ENCODE assay signal across 8 cellular contexts in genomic region chr11:32583451-32584271, GRCh38. TPM values are rescaled to one million over a fixed set of nuclear protein-coding genes. Genes with fewer than 3 reads are reported as not detected.
DNase-seq lines count a peak whose midpoint lies in the region; ATAC-seq lines count a peak whose summit lies in the region.

Gene EIF3M (plus strand): TSS chr11:32583831. CDS start chr11:32583888, 57 bp downstream.

- no peaks in the 10 kb centered on the region for H3K9me3 ChIP-seq in CD8-positive, alpha-beta memory T cell (ENCODE audit: low read length)
- H3K9me3 ChIP-seq in effector memory CD4-positive, alpha-beta T cell (ENCODE audit: control insufficient read depth, low read length), result no peaks in the 10 kb centered on the region

- H3K4me1 ChIP-seq in CD8-positive, alpha-beta memory T cell (ENCODE audit: insufficient read depth, low read length), result peaks cover 45% of the 10 kb centered on the region
- H3K4me1 ChIP-seq in effector memory CD4-positive, alpha-beta T cell (ENCODE audit: control insufficient read depth, insufficient read depth, low read length, poor library complexity, severe bottlenecking), result peaks cover 10% of the 10 kb centered on the region

- CTCF ChIA-PET in CD8-positive, alpha-beta memory T cell (lab: Charles Lee), result interaction anchor here (0.7 to 1.0 kb wide), 2 partner anchors 10 to 11 kb away, joined by 3 read pairs; no protein-coding TSS in a partner anchor

- peak; percentile 88 for ATAC-seq in GM19468 (IDR thresholded peaks at IDR 0.05; ENCODE audit: extremely low read depth, unreplicated experiment)

- H3K36me3 ChIP-seq in CD8-positive, alpha-beta memory T cell (ENCODE audit: insufficient read depth, low read length), result peaks cover 5% of the 10 kb centered on the region
- peaks cover 2% of the 10 kb centered on the region for H3K36me3 ChIP-seq in effector memory CD4-positive, alpha-beta T cell (ENCODE audit: control insufficient read depth, insufficient read depth, low read length)

- H3K27ac ChIP-seq in CD8-positive, alpha-beta memory T cell (ENCODE audit: low read depth, low read length), result peak within 1 kb of the TSS; percentile 85
- H3K27ac ChIP-seq in effector memory CD4-positive, alpha-beta T cell (ENCODE audit: insufficient read depth, low read length, poor library complexity, severe bottlenecking), result peak within 1 kb of the TSS; percentile 86

- DNase-seq in CD8-positive, alpha-beta memory T cell, result peak; percentile 93 to 97 (median 93)
- DNase-seq in HS-5 (ENCODE audit: low read depth) (peak; percentile 81), medulla oblongata (ENCODE audit: extremely low spot score) (peak; percentile 96)
- peak; percentile 94 for DNase-seq in NK-92 treated with Interleukin-12 subunit alpha and Interleukin-12 subunit beta, amount 100 ng/mL, for 24 hours (lab: John Stamatoyannopoulos, UW)
- DNase-seq in activated CD8-positive, alpha-beta memory T cell treated with anti-CD3 and anti-CD28 coated beads for 24 hours, result peak; percentile 97
- peak; percentile 88 to 93 (median 90) for DNase-seq in effector memory CD4-positive, alpha-beta T cell
- DNase-seq in stimulated activated CD8-positive, alpha-beta memory T cell treated with anti-CD3 and anti-CD28 coated beads, Interleukin-12 subunit alpha, Interleukin-12 subunit beta, amount 100 ng/mL, for 1 hour (ENCODE audit: low read depth), result peak; percentile 93

- peak within 1 kb of the TSS; percentile 88 to 99 (median 98) for H3K27ac Mint-ChIP-seq in CD8-positive, alpha-beta memory T cell

- H3K27me3 ChIP-seq in CD8-positive, alpha-beta memory T cell (ENCODE audit: insufficient read depth, low read length, poor library complexity, severe bottlenecking), result no peaks in the 10 kb centered on the region
- H3K27me3 ChIP-seq in effector memory CD4-positive, alpha-beta T cell (replicated peaks; ENCODE audit: control insufficient read depth, insufficient read depth, low read length, poor library complexity, severe bottlenecking), result no peaks in the 10 kb centered on the region

- peak within 1 kb of the TSS; percentile 92 to 99 (median 98) for H3K4me3 Mint-ChIP-seq in CD8-positive, alpha-beta memory T cell

- H3K4me3 ChIP-seq in CD8-positive, alpha-beta memory T cell (ENCODE audit: low read length), result peak within 1 kb of the TSS; percentile 83
- H3K4me3 ChIP-seq in effector memory CD4-positive, alpha-beta T cell (ENCODE audit: insufficient read depth, low read depth, low read length, poor library complexity, severe bottlenecking), result peak within 1 kb of the TSS; percentile 92

- H3K4me1 Mint-ChIP-seq in CD8-positive, alpha-beta memory T cell, result peaks cover 39 to 52% (median 44%) of the 10 kb centered on the region in 3 donors

- no peaks in the 10 kb centered on the region for H3K9me3 Mint-ChIP-seq in CD8-positive, alpha-beta memory T cell

- POLR2A ChIA-PET in CD8-positive, alpha-beta memory T cell (lab: Charles Lee), result interaction anchor here (0.9 kb wide), 1 partner anchor 1189 kb away, joined by 3 read pairs; no protein-coding TSS in a partner anchor

- H3K36me3 Mint-ChIP-seq in CD8-positive, alpha-beta memory T cell, result peaks cover 0 to 30% (median 0%) of the 10 kb centered on the region in 3 donors

- H3K27me3 Mint-ChIP-seq in CD8-positive, alpha-beta memory T cell, result peaks cover 0 to 5% of the 10 kb centered on the region in 2 donors

RNA-seq across cellular contexts. Expression of gene EIF3M, which starts in this region (rescaled TPM):
- 100 to 1,000 TPM; 409 to 419 TPM for total RNA-seq in CD8-positive, alpha-beta memory T cell
- 229 TPM for polyA plus RNA-seq in CD8-positive, alpha-beta memory T cell

Comparison
In these comparisons a context has a peak if more than half of its experiments do, and no peak if none do; other contexts are left out.
1. Peak in every context shown above with its lines: DNase-seq, ATAC-seq, H3K4me3 ChIP-seq and H3K27ac ChIP-seq.